ENCODE assay signal across 14 cellular contexts in the genomic region with DNA sequence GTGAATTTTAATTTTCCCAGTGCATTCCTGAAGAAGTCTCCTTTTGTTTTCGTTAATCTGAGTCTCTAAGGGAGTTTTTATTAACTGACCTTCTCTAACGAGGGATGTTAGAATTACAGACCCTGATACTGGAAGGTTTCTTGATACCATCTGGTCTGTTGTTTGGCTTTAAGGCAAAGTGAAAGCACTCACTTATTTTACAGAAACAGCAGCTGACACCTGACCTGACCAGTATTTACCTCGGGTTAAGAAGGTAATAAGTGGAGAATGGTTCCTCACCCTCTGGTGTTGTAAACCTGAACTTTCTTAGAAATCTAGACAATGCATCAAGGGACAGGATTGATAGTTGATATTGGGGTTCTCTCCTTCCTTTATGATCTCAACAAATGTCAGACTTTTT. TPM values are rescaled to one million over a fixed set of nuclear protein-coding genes. Genes with fewer than 3 reads are reported as not detected.
DNase-seq lines count a peak whose midpoint lies in the region; ATAC-seq and TF ChIP-seq lines count a peak whose summit lies in the region.
"Had no signal": no experiment of that assay in that cellular context is flagged by ENCODE, and none has a peak within 500 bp of the region (broad histone marks: within the 10 kb centered on the region; RNA-seq: fewer than 3 reads in every experiment).

No MANE protein-coding gene starts in this region.

- H3K36me3 ChIP-seq in CD4-positive, CD25-positive, alpha-beta regulatory T cell (ENCODE audit: control insufficient read depth, insufficient read depth, low read length), result peaks cover 42% of the 10 kb centered on the region
- peaks cover 3% of the 10 kb centered on the region for H3K36me3 ChIP-seq in CD8-positive, alpha-beta memory T cell (ENCODE audit: insufficient read depth, low read length)
- H3K36me3 ChIP-seq in MM.1S (replicated peaks; ENCODE audit: insufficient read depth, low read length), result no peaks in the 10 kb centered on the region

- POLR2A ChIA-PET in CD8-positive, alpha-beta memory T cell (lab: Charles Lee), result interaction anchor here (1.2 to 1.4 kb wide), 3 partner anchors 10 to 83 kb away, joined by 3 to 7 read pairs (median 3); no protein-coding TSS in a partner anchor

- H3K4me1 Mint-ChIP-seq in CD4-positive, CD25-positive, alpha-beta regulatory T cell, result peaks cover 42 to 84% (median 74%) of the 10 kb centered on the region in 4 donors
- peaks cover 79 to 95% (median 93%) of the 10 kb centered on the region in 3 donors for H3K4me1 Mint-ChIP-seq in CD8-positive, alpha-beta memory T cell

- no peaks in the 10 kb centered on the region for H3K27me3 ChIP-seq in CD4-positive, CD25-positive, alpha-beta regulatory T cell (ENCODE audit: control insufficient read depth, insufficient read depth, low read length)
- H3K27me3 ChIP-seq in CD8-positive, alpha-beta memory T cell (ENCODE audit: insufficient read depth, low read length, poor library complexity, severe bottlenecking), result no peaks in the 10 kb centered on the region
- no peaks in the 10 kb centered on the region for H3K27me3 ChIP-seq in MM.1S (replicated peaks; ENCODE audit: insufficient read depth, low read length)
- H3K27me3 ChIP-seq: BLaER1 had no signal

- H3K79me2 ChIP-seq in MM.1S (ENCODE audit: low read length), result peaks cover 17% of the 10 kb centered on the region

- H3K4me1 ChIP-seq in CD4-positive, CD25-positive, alpha-beta regulatory T cell (ENCODE audit: control insufficient read depth, insufficient read depth, low read length, poor library complexity, severe bottlenecking), result peaks cover 42% of the 10 kb centered on the region
- H3K4me1 ChIP-seq in CD8-positive, alpha-beta memory T cell (ENCODE audit: insufficient read depth, low read length), result peaks cover 56% of the 10 kb centered on the region
- no peaks in the 10 kb centered on the region for H3K4me1 ChIP-seq in MM.1S (ENCODE audit: low read length)
- H3K4me1 ChIP-seq: BLaER1 had no signal

- peak overlapping the region; percentile 66 for H3K4me3 ChIP-seq in CD4-positive, CD25-positive, alpha-beta regulatory T cell (ENCODE audit: low read depth, low read length)
- peak overlapping the region; percentile 4 for H3K4me3 ChIP-seq in CD8-positive, alpha-beta memory T cell (ENCODE audit: low read length)
- H3K4me3 ChIP-seq in MM.1S (ENCODE audit: low read length), result peak overlapping the region; percentile 15; the same call in 1 of the 2 replicates
- no peak overlapping the region for H3K4me3 ChIP-seq in epithelial cell of proximal tubule (ENCODE audit: low read depth, low read length)
- H3K4me3 ChIP-seq: BLaER1, GM23248 had no signal

- peak; percentile 47 to 48 for ATAC-seq in CD4-positive, CD25-positive, alpha-beta regulatory T cell (ENCODE audit: low read depth in 2 of 2)
- no peak for ATAC-seq in Right ventricle myocardium superior (ENCODE audit: poor library complexity)
- ATAC-seq: left ventricle myocardium superior, sciatic nerve had no signal

- peak in 1 of 3 donors; percentile 40 for DNase-seq in CD4-positive, CD25-positive, alpha-beta regulatory T cell
- no peak for DNase-seq in CD8-positive, alpha-beta memory T cell
- DNase-seq in MM.1S (peak; percentile 65), epithelial cell of proximal tubule (ENCODE audit: low read depth) (no peak), Right ventricle myocardium superior (no peak), NCI-H1930 (lab: John Stamatoyannopoulos, UW) (no peak), NCI-H1436 (lab: John Stamatoyannopoulos, UW) (no peak)
- DNase-seq: activated CD8-positive, alpha-beta memory T cell treated with anti-CD3 and anti-CD28 coated beads, Interleukin-2, amount 50 U/mL, for 48 hours; GM23248; left ventricle myocardium superior; NCI-H1694 treated with DMSO at 0.1 percent for 48 hours had no signal

- intact Hi-C loops in Right ventricle myocardium superior (cut with DNase I), result no loop called here

- peak overlapping the region; percentile 76 to 79 (median 77) for H3K27ac Mint-ChIP-seq in CD4-positive, CD25-positive, alpha-beta regulatory T cell
- peak overlapping the region; percentile 25 to 89 (median 83) for H3K27ac Mint-ChIP-seq in CD8-positive, alpha-beta memory T cell
- H3K27ac Mint-ChIP-seq: dendritic cell treated with granulocyte-macrophage colony-stimulating factor and Interleukin-4, amounts not matched to agents 40 ng/mL and 50 ng/mL, for 4 days had no signal

- peak overlapping the region; percentile 60 for H3K27ac ChIP-seq in CD4-positive, CD25-positive, alpha-beta regulatory T cell (ENCODE audit: insufficient read depth, low read length, poor library complexity, severe bottlenecking)
- peak overlapping the region; percentile 1 for H3K27ac ChIP-seq in CD8-positive, alpha-beta memory T cell (ENCODE audit: low read depth, low read length)
- H3K27ac ChIP-seq in MM.1S (ENCODE audit: low read length), result peak overlapping the region; percentile 41; the same call in 1 of the 2 replicates
- H3K27ac ChIP-seq: BLaER1, GM23248 had no signal

- H3K27me3 Mint-ChIP-seq in CD4-positive, CD25-positive, alpha-beta regulatory T cell, result no peaks in the 10 kb centered on the region
- no peaks in the 10 kb centered on the region for H3K27me3 Mint-ChIP-seq in CD8-positive, alpha-beta memory T cell
- H3K27me3 Mint-ChIP-seq: dendritic cell treated with granulocyte-macrophage colony-stimulating factor and Interleukin-4, amounts not matched to agents 40 ng/mL and 50 ng/mL, for 4 days had no signal

- H4K20me1 ChIP-seq in MM.1S (ENCODE audit: insufficient read depth, low read length), result no peaks in the 10 kb centered on the region

- peak overlapping the region; percentile 17 to 90 (median 66) for H3K4me3 Mint-ChIP-seq in CD4-positive, CD25-positive, alpha-beta regulatory T cell
- H3K4me3 Mint-ChIP-seq in CD8-positive, alpha-beta memory T cell, result peak overlapping the region; percentile 41 to 76 (median 69)
- H3K4me3 Mint-ChIP-seq: dendritic cell treated with granulocyte-macrophage colony-stimulating factor and Interleukin-4, amounts not matched to agents 40 ng/mL and 50 ng/mL, for 4 days had no signal

- H3F3A ChIP-seq in MM.1S (ENCODE audit: insufficient read depth, low read length), result 0 out of 2 replicates have a peak, but pooled peaks cover 2% of the 10 kb centered on the region

- H2AFZ ChIP-seq in MM.1S (ENCODE audit: low read length), result no peak overlapping the region
- H2AFZ ChIP-seq: GM23248 had no signal

- TF ChIP-seq CTCF in MM.1S (IDR thresholded peaks at IDR 0.05; ENCODE audit: low read length) (peak; percentile 17), epithelial cell of proximal tubule (conservative IDR thresholded peaks at IDR 0.05; ENCODE audit: low read depth, low read length) (peak; percentile 5)

- peaks cover 0 to 4% (median 2%) of the 10 kb centered on the region in 7 donors for H3K9me3 Mint-ChIP-seq in CD4-positive, CD25-positive, alpha-beta regulatory T cell
- no peaks in the 10 kb centered on the region for H3K9me3 Mint-ChIP-seq in CD8-positive, alpha-beta memory T cell
- H3K9me3 Mint-ChIP-seq: dendritic cell treated with granulocyte-macrophage colony-stimulating factor and Interleukin-4, amounts not matched to agents 40 ng/mL and 50 ng/mL, for 4 days had no signal

- peaks cover 57% of the 10 kb centered on the region for H3K36me3 Mint-ChIP-seq in CD4-positive, CD25-positive, alpha-beta regulatory T cell
- peaks cover 13 to 82% (median 27%) of the 10 kb centered on the region in 3 donors for H3K36me3 Mint-ChIP-seq in CD8-positive, alpha-beta memory T cell

- H3K9me2 ChIP-seq in MM.1S (replicated peaks; ENCODE audit: insufficient read depth, low read length), result no peaks in the 10 kb centered on the region

- CTCF ChIA-PET in CD8-positive, alpha-beta memory T cell (lab: Charles Lee), result interaction anchor here (0.9 to 1.6 kb wide), 2 partner anchors 13 to 92 kb away, joined by 3 to 6 read pairs; partner anchors contain the start of gene CDC14A

- H3K9me3 ChIP-seq in CD4-positive, CD25-positive, alpha-beta regulatory T cell (ENCODE audit: control insufficient read depth in 2 of 2, low read length in 2 of 2), result no peaks in the 10 kb centered on the region
- no peaks in the 10 kb centered on the region for H3K9me3 ChIP-seq in CD8-positive, alpha-beta memory T cell (ENCODE audit: low read length)
- H3K9me3 ChIP-seq in MM.1S (replicated peaks; ENCODE audit: insufficient read depth, low read length), result no peaks in the 10 kb centered on the region

- no peak overlapping the region for H3K9ac ChIP-seq in MM.1S (ENCODE audit: low read length)
- H3K9ac ChIP-seq: BLaER1, GM23248 had no signal

- H3K4me2 ChIP-seq in MM.1S (ENCODE audit: low read depth, low read length), result peak overlapping the region; percentile 60
- H3K4me2 ChIP-seq: BLaER1 had no signal

RNA-seq across cellular contexts. Expression of gene CDC14A, which starts 12.4 kb away (rescaled TPM):
- total RNA-seq in CD4-positive, CD25-positive, alpha-beta regulatory T cell, result 155 TPM
- 10 to 100 TPM; 33.8 to 40.2 (median 36.3) TPM for polyA plus RNA-seq in CD4-positive, CD25-positive, alpha-beta regulatory T cell
- total RNA-seq in CD8-positive, alpha-beta memory T cell, result 10 to 100 TPM; 25.4 to 27.9 TPM
- 36.4 TPM for polyA plus RNA-seq in CD8-positive, alpha-beta memory T cell
- 4.9 and 7.4 TPM in 2 replicates for total RNA-seq in epithelial cell of proximal tubule
- 3.6 TPM for total RNA-seq in Right ventricle myocardium superior

Comparison
In these comparisons a context has a peak if more than half of its experiments do, and no peak if none do; other contexts are left out.
1. H3K27ac ChIP-seq: peak in every context shown above with its lines; median percentile 60 in CD4-positive, CD25-positive, alpha-beta regulatory T cell; 41 in MM.1S; 1 in CD8-positive, alpha-beta memory T cell.